18 cellular contexts compared by ENCODE assay signal in the genomic region with DNA sequence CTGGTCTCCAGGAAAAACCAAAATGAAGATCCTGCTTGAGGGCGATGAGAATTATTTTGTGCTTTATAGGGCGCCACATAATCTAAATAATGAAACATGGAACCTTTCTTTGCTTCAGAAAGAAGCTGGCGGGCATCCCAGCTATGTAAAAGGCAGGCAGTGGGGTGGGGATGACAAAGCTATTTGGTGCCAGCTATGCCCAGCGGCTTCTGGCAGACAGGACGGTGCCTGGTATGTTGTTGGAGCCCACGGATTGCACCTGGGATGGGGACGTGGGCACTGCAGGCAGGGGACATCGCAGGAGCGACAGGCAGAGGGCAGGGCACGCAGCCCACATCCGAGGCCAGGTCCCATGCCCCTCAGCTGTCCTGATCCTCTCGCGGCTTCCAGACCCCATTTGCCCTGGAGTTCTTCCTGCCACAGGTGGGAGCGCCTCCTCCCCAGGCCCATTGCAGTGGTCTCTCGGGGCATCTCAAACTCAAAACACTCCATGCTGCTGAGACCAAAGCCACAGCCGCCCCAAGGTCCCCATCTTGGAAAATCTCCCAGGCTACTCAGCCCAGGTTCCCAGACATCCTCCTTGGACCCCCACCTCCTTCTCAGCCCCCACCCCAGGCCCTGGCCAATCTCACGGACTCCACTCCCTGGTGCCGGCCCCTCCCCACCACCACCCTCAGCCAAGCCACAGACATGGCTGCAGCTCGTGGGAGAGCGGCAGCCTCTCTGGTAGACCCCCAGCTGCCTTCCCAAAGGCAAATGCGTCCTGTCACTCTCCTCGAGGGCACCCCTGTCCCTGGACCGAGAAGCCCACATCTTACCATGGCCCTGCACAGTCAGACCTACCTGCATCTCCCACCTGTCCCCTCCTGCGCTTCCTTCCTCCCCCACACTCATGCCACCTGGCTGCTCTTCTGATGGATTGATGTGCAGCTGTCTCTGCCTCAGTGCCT. TPM values are rescaled to one million over a fixed set of nuclear protein-coding genes. Genes with fewer than 3 reads are reported as not detected.
"Had no signal": no experiment of that assay in that cellular context is flagged by ENCODE, and none has a peak within 500 bp of the region (broad histone marks: within the 10 kb centered on the region; RNA-seq: fewer than 3 reads in every experiment).

No MANE protein-coding gene starts in this region.

- H3K4me3 ChIP-seq: cardiac muscle cell, esophagus squamous epithelium, left ventricle myocardium inferior, ovary, smooth muscle cell, transverse colon had no signal

- H3K9me3 Mint-ChIP-seq: activated CD4-positive, alpha-beta memory T cell treated with anti-CD3 and anti-CD28 coated beads, Interleukin-2, amount 10 ng/mL, durations not matched to agents 7 days and 5 days; activated naive CD8-positive, alpha-beta T cell treated with anti-CD3 and anti-CD28 coated beads, Interleukin-2, amount 10 ng/mL, durations not matched to agents 7 days and 5 days; activated T-cell treated with anti-CD3 and anti-CD28 coated beads, Interleukin-2, amount 50 U/mL, for 72 hours; nephron progenitor cell; stimulated activated naive B cell treated with anti-CD40 and anti-IgM and Interleukin-4, amounts not matched to agents 10 μg/mL and 1 μg/mL and 100 μg/mL, for 72 hours had no signal

- H3K36me3 Mint-ChIP-seq: activated naive CD8-positive, alpha-beta T cell treated with anti-CD3 and anti-CD28 coated beads, Interleukin-2, amount 10 ng/mL, durations not matched to agents 7 days and 5 days; stimulated activated naive B cell treated with anti-CD40 and anti-IgM and Interleukin-4, amounts not matched to agents 10 μg/mL and 1 μg/mL and 100 μg/mL, for 72 hours had no signal

- ATAC-seq: activated CD4-positive, alpha-beta T cell treated with anti-CD3 and anti-CD28 coated beads for 36 hours; activated T-cell treated with anti-CD3 and anti-CD28 coated beads, Interleukin-2, amount 50 U/mL, for 72 hours; stimulated activated naive B cell treated with anti-CD40 and anti-IgM and Interleukin-4, amounts not matched to agents 10 μg/mL and 1 μg/mL and 100 μg/mL, for 72 hours had no signal

- H3K27ac ChIP-seq: cardiac muscle cell, esophagus squamous epithelium, left ventricle myocardium inferior, ovary, transverse colon had no signal

- H3K27ac Mint-ChIP-seq: activated CD4-positive, alpha-beta memory T cell treated with anti-CD3 and anti-CD28 coated beads, Interleukin-2, amount 10 ng/mL, durations not matched to agents 7 days and 5 days; activated CD4-positive, alpha-beta T cell treated with anti-CD3 and anti-CD28 coated beads for 36 hours; activated naive CD8-positive, alpha-beta T cell treated with anti-CD3 and anti-CD28 coated beads, Interleukin-2, amount 10 ng/mL, durations not matched to agents 7 days and 5 days; activated T-cell treated with anti-CD3 and anti-CD28 coated beads, Interleukin-2, amount 50 U/mL, for 72 hours; nephron progenitor cell; stimulated activated naive B cell treated with anti-CD40 and anti-IgM and Interleukin-4, amounts not matched to agents 10 μg/mL and 1 μg/mL and 100 μg/mL, for 72 hours had no signal

- H3K9me3 ChIP-seq: ovary, transverse colon had no signal

- DNase-seq: activated CD4-positive, alpha-beta memory T cell treated with anti-CD3 and anti-CD28 coated beads, Interleukin-2, amount 10 ng/mL, durations not matched to agents 7 days and 5 days; activated CD4-positive, alpha-beta T cell treated with anti-CD3 and anti-CD28 coated beads for 36 hours; activated CD8-positive, alpha-beta memory T cell treated with anti-CD3 and anti-CD28 coated beads, Interleukin-2, amount 50 U/mL, for 4 hours; activated gamma-delta T cell treated with Interleukin-2 at 50 U/mL for 16 hours; activated naive CD8-positive, alpha-beta T cell treated with anti-CD3 and anti-CD28 coated beads, Interleukin-2, amount 10 ng/mL, durations not matched to agents 7 days and 5 days; activated T-cell treated with anti-CD3 and anti-CD28 coated beads, Interleukin-2, amount 50 U/mL, for 72 hours; esophagus squamous epithelium; foreskin fibroblast; left ventricle myocardium inferior; mesendoderm; nephron progenitor cell; ovary; stimulated activated naive B cell treated with anti-CD40 and anti-IgM and Interleukin-4, amounts not matched to agents 10 μg/mL and 1 μg/mL and 100 μg/mL, for 72 hours; substantia nigra; T1000; transverse colon had no signal

- H3K27me3 ChIP-seq: cardiac muscle cell, ovary, transverse colon had no signal

- H3K4me1 ChIP-seq: esophagus squamous epithelium, transverse colon had no signal

- H3K36me3 ChIP-seq: cardiac muscle cell, esophagus squamous epithelium, left ventricle myocardium inferior, ovary, transverse colon had no signal

RNA-seq across cellular contexts. Expression of gene SHISAL1, which starts 45.7 kb away (rescaled TPM):
- total RNA-seq: activated CD4-positive, alpha-beta memory T cell treated with anti-CD3 and anti-CD28 coated beads, Interleukin-2, amount 10 ng/mL, durations not matched to agents 7 days and 5 days; activated CD4-positive, alpha-beta T cell treated with anti-CD3 and anti-CD28 coated beads for 36 hours; activated naive CD8-positive, alpha-beta T cell treated with anti-CD3 and anti-CD28 coated beads, Interleukin-2, amount 10 ng/mL, durations not matched to agents 7 days and 5 days; activated T-cell treated with anti-CD3 and anti-CD28 coated beads, Interleukin-2, amount 50 U/mL, for 72 hours had no signal
